In the genomic region with DNA sequence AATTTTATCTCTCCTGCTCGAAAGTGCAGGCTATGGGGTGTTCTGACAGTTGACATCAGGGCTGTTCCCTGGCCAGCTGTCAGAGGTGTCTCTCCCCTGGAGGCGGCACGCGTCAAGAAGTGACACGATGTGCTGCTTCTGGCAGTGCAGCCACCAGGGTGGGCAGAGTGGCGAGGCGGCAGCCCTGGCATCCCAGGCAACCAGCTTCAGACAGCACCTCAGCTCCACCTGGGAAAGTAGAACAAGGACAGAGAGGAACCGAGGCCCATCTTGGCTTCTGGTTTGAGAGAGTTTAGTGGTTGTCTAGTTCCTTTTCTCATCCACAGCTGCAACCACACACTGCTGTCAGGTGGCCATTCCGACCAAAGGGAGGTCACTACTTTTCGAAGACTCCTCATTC, we compare ENCODE assay signal across 24 cellular contexts.
DNase-seq lines count a peak whose midpoint lies in the region; ATAC-seq and TF ChIP-seq lines count a peak whose summit lies in the region.
"Had no signal": no experiment of that assay in that cellular context is flagged by ENCODE, and none has a peak within 500 bp of the region (broad histone marks: within the 10 kb centered on the region; RNA-seq: fewer than 3 reads in every experiment).

No MANE protein-coding gene starts in this region.

- peak overlapping the region in 1 of 10 donors; percentile 38 for H3K27ac ChIP-seq in heart right ventricle
- no peak overlapping the region for H3K27ac ChIP-seq in effector memory CD4-positive, alpha-beta T cell (ENCODE audit: insufficient read depth, low read length, poor library complexity, severe bottlenecking)
- H3K27ac ChIP-seq: spleen had no signal

- no peak overlapping the region for H3K4me3 ChIP-seq in heart right ventricle
- no peak overlapping the region for H3K4me3 ChIP-seq in H7 (ENCODE audit: insufficient read depth, low read depth, low read length)
- H3K4me3 ChIP-seq in effector memory CD4-positive, alpha-beta T cell (ENCODE audit: insufficient read depth, low read depth, low read length, poor library complexity, severe bottlenecking): no peak overlapping the region
- H3K4me3 ChIP-seq: spleen had no signal

- H3K36me3 ChIP-seq in heart right ventricle: no peaks in the 10 kb centered on the region
- H3K36me3 ChIP-seq in H7 (replicated peaks; ENCODE audit: control insufficient read depth, insufficient read depth, low read length): no peaks in the 10 kb centered on the region
- H3K36me3 ChIP-seq in effector memory CD4-positive, alpha-beta T cell (ENCODE audit: control insufficient read depth, insufficient read depth, low read length): no peaks in the 10 kb centered on the region
- H3K36me3 ChIP-seq: spleen had no signal

- H3K27ac Mint-ChIP-seq in T-helper 17 cell: no peak overlapping the region
- H3K27ac Mint-ChIP-seq: activated CD8-positive, alpha-beta T cell treated with anti-CD3 and anti-CD28 coated beads, Interleukin-2, amount 10 ng/mL, durations not matched to agents 7 days and 5 days; B cell; CD8-positive, alpha-beta memory T cell; naive thymus-derived CD8-positive, alpha-beta T cell; stimulated activated effector memory CD8-positive, alpha-beta T cell treated with anti-CD3 and anti-CD28 coated beads, Interleukin-12 subunit alpha, Interleukin-12 subunit beta, amount 100 ng/mL, for 72 hours; T-cell had no signal

- H3K9me3 ChIP-seq in heart right ventricle (peaks cover 0 to 3% (median 0%) of the 10 kb centered on the region in 11 donors), T-helper 17 cell (ENCODE audit: control insufficient read depth, low read length, poor library complexity, severe bottlenecking) (no peaks in the 10 kb centered on the region)
- H3K9me3 ChIP-seq in effector memory CD4-positive, alpha-beta T cell (ENCODE audit: control insufficient read depth, low read length): no peaks in the 10 kb centered on the region

- H3K4me3 Mint-ChIP-seq in T-helper 17 cell: no peak overlapping the region
- H3K4me3 Mint-ChIP-seq: activated CD8-positive, alpha-beta T cell treated with anti-CD3 and anti-CD28 coated beads, Interleukin-2, amount 10 ng/mL, durations not matched to agents 7 days and 5 days; B cell; CD8-positive, alpha-beta memory T cell; naive thymus-derived CD8-positive, alpha-beta T cell; stimulated activated effector memory CD8-positive, alpha-beta T cell treated with anti-CD3 and anti-CD28 coated beads, Interleukin-12 subunit alpha, Interleukin-12 subunit beta, amount 100 ng/mL, for 72 hours; T-cell had no signal

- no peaks in the 10 kb centered on the region for H3K36me3 Mint-ChIP-seq in T-helper 17 cell (ENCODE audit: low read depth)
- H3K36me3 Mint-ChIP-seq: CD8-positive, alpha-beta memory T cell; naive thymus-derived CD8-positive, alpha-beta T cell; stimulated activated effector memory CD8-positive, alpha-beta T cell treated with anti-CD3 and anti-CD28 coated beads, Interleukin-12 subunit alpha, Interleukin-12 subunit beta, amount 100 ng/mL, for 72 hours; T-cell had no signal

- H3K27me3 Mint-ChIP-seq in T-helper 17 cell: peaks cover 31% of the 10 kb centered on the region
- H3K27me3 Mint-ChIP-seq: B cell had no signal

- no peaks in the 10 kb centered on the region for H3K4me1 Mint-ChIP-seq in T-helper 17 cell
- H3K4me1 Mint-ChIP-seq: B cell; CD8-positive, alpha-beta memory T cell; naive thymus-derived CD8-positive, alpha-beta T cell; stimulated activated effector memory CD8-positive, alpha-beta T cell treated with anti-CD3 and anti-CD28 coated beads, Interleukin-12 subunit alpha, Interleukin-12 subunit beta, amount 100 ng/mL, for 72 hours; T-cell had no signal

- WGBS in heart right ventricle, 2 donors: 51 to 56% methylated on average over 10 of the region's 10 CpGs

- intact Hi-C loops in Right ventricle myocardium superior (cut with DNase I): loop anchor here (5.0 kb wide), 1 partner anchor 383 kb away; a partner anchor contains a TSS
- intact Hi-C loops in cardiac septum (cut with DNase I): no loop called here
- intact Hi-C loops in heart right ventricle (cut with DNase I): loop anchor here in 4 of 10 donors (5.0 to 10.0 kb wide), 4 partner anchors 53 to 383 kb away; a partner anchor contains a TSS

- ATAC-seq in Right ventricle myocardium superior (ENCODE audit: poor library complexity) (peak; percentile 81), heart right ventricle (peak in 6 of 8 donors; percentile 30 to 78 (median 64)), T-helper 17 cell (no peak)
- ATAC-seq: activated CD8-positive, alpha-beta T cell treated with anti-CD3 and anti-CD28 coated beads, Interleukin-2, amount 10 ng/mL, durations not matched to agents 7 days and 5 days; naive thymus-derived CD8-positive, alpha-beta T cell; PC-3; stimulated activated effector memory CD8-positive, alpha-beta T cell treated with anti-CD3 and anti-CD28 coated beads, Interleukin-12 subunit alpha, Interleukin-12 subunit beta, amount 100 ng/mL, for 72 hours; T-cell had no signal

- peaks cover under 1 to 47% (median 28%) of the 10 kb centered on the region in 9 donors for H3K4me1 ChIP-seq in heart right ventricle
- no peaks in the 10 kb centered on the region for H3K4me1 ChIP-seq in effector memory CD4-positive, alpha-beta T cell (ENCODE audit: control insufficient read depth, insufficient read depth, low read length, poor library complexity, severe bottlenecking)

- peak; percentile 57 for DNase-seq in Right ventricle myocardium superior
- no peak for DNase-seq in cardiac septum (ENCODE audit: low spot score)
- DNase-seq in NCI-H2171 treated with DMSO at 0.1 percent for 48 hours (lab: John Stamatoyannopoulos, UW): peak; percentile 65
- peak; percentile 9 to 55 for DNase-seq in heart right ventricle
- no peak for DNase-seq in GF-D8 (lab: John Stamatoyannopoulos, UW)
- DNase-seq in H7: no peak
- no peak for DNase-seq in effector memory CD4-positive, alpha-beta T cell
- DNase-seq in T-helper 17 cell: no peak
- DNase-seq: activated CD4-positive, CD25-positive, alpha-beta regulatory T cell treated with anti-CD3 and anti-CD28 coated beads, Interleukin-2, amount 50 U/mL, for 72 hours; activated CD8-positive, alpha-beta T cell treated with anti-CD3 and anti-CD28 coated beads, Interleukin-2, amount 10 ng/mL, durations not matched to agents 7 days and 5 days; activated effector memory CD4-positive, alpha-beta T cell treated with Interleukin-2 at 50 U/mL for 16 hours; activated T-cell treated with anti-CD3 and anti-CD28 coated beads for 4 hours; CD8-positive, alpha-beta memory T cell; DMS153; HCEC 1CT; naive thymus-derived CD8-positive, alpha-beta T cell; NCI-H1436 treated with DMSO at 0.1 percent for 48 hours; PC-3; SIG-M5; spleen; stimulated activated CD4-positive, alpha-beta T cell treated with anti-CD3 and anti-CD28 coated beads, Interleukin-2, amount 100 ng/mL, for 48 hours had no signal

- no peak for TF ChIP-seq CTCF in heart right ventricle (IDR thresholded peaks at IDR 0.05)

- H3K27me3 ChIP-seq in heart right ventricle: no peaks in the 10 kb centered on the region
- H3K27me3 ChIP-seq in H7 (ENCODE audit: control insufficient read depth, insufficient read depth, low read length): no peaks in the 10 kb centered on the region
- no peaks in the 10 kb centered on the region for H3K27me3 ChIP-seq in effector memory CD4-positive, alpha-beta T cell (replicated peaks; ENCODE audit: control insufficient read depth, insufficient read depth, low read length, poor library complexity, severe bottlenecking)
- H3K27me3 ChIP-seq: spleen had no signal

Comparison
In these comparisons a context has a peak if more than half of its experiments do, and no peak if none do; other contexts are left out.
1. DNase-seq: peak in Right ventricle myocardium superior (single experiment), NCI-H2171 treated with DMSO at 0.1 percent for 48 hours (single experiment) and heart right ventricle (2 of 2); none in cardiac septum (single experiment), GF-D8 (single experiment), H7 (single experiment), effector memory CD4-positive, alpha-beta T cell (0 of 3) and T-helper 17 cell (0 of 3).